In the genomic region with DNA sequence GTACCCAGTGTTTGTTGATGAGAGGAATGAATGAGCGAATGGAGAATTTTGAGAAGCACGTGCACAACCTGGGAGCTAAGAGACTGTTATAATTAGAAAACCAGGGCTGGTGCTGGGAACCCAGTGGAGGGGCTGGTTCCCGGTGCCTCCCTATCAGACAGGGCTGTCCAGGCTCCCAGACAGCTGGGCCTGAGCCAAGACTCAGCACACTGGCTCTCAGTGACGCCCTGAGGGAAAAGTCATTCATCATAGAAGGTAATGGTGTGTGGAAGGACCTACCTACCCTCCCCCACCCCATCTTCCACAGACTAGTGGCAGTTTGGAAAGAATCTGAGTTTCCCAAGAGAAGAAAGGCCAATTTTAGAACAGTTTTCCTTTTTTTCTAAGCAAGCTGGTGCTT, we compare ENCODE assay signal across 19 cellular contexts. TPM values are rescaled to one million over a fixed set of nuclear protein-coding genes. Genes with fewer than 3 reads are reported as not detected.
DNase-seq lines count a peak whose midpoint lies in the region; ATAC-seq and TF ChIP-seq lines count a peak whose summit lies in the region.
"Had no signal": no experiment of that assay in that cellular context is flagged by ENCODE, and none has a peak within 500 bp of the region (broad histone marks: within the 10 kb centered on the region; RNA-seq: fewer than 3 reads in every experiment).

No MANE protein-coding gene starts in this region.

- peak; percentile 78 for DNase-seq in M059J (ENCODE audit: low read depth)
- DNase-seq in NCI-H69 (lab: John Stamatoyannopoulos, UW): peak; percentile 99
- peak; percentile 83 for DNase-seq in left cardiac atrium
- DNase-seq in T-helper 1 cell: no peak
- DNase-seq in CD8-positive, alpha-beta T cell: no peak
- DNase-seq in HuH-7 (ENCODE audit: low spot score): no peak
- DNase-seq in NAMALWA (ENCODE audit: low spot score): no peak
- DNase-seq: activated CD8-positive, alpha-beta memory T cell treated with anti-CD3 and anti-CD28 coated beads, Interleukin-2, amount 10 ng/mL, durations not matched to agents 7 days and 5 days; activated gamma-delta T cell treated with Interleukin-2 at 50 U/mL for 16 hours; C1 segment of cervical spinal cord; GDM1; immature natural killer cell; NCI-H446; ovary; stimulated activated CD4-positive, alpha-beta T cell treated with anti-CD3 and anti-CD28 coated beads, Interleukin-15, amount 100 ng/mL, for 24 hours had no signal

- intact Hi-C loops in left cardiac atrium (cut with DNase I): no loop called here
- intact Hi-C loops in CD8-positive, alpha-beta T cell (cut with DNase I, micrococcal nuclease): no loop called here

- H3K27ac ChIP-seq in stomach smooth muscle (ENCODE audit: low read length): peak overlapping the region; percentile 37
- H3K27ac ChIP-seq in CD8-positive, alpha-beta T cell (ENCODE audit: low read depth, low read length): no peak overlapping the region
- H3K27ac ChIP-seq: ovary had no signal

- H3K36me3 Mint-ChIP-seq in CD8-positive, alpha-beta T cell: no peaks in the 10 kb centered on the region
- H3K36me3 Mint-ChIP-seq: activated CD8-positive, alpha-beta memory T cell treated with anti-CD3 and anti-CD28 coated beads, Interleukin-2, amount 10 ng/mL, durations not matched to agents 7 days and 5 days; immature natural killer cell had no signal

- no peaks in the 10 kb centered on the region for H3K27me3 ChIP-seq in stomach smooth muscle (ENCODE audit: control insufficient read depth in 1 of 2, insufficient read depth in 2 of 2, low read length in 2 of 2)
- no peaks in the 10 kb centered on the region for H3K27me3 ChIP-seq in CD8-positive, alpha-beta T cell (ENCODE audit: insufficient read depth, low read length)
- H3K27me3 ChIP-seq: ovary had no signal

- H3K4me3 Mint-ChIP-seq in CD8-positive, alpha-beta T cell: no peak overlapping the region
- H3K4me3 Mint-ChIP-seq: activated CD8-positive, alpha-beta memory T cell treated with anti-CD3 and anti-CD28 coated beads, Interleukin-2, amount 10 ng/mL, durations not matched to agents 7 days and 5 days; immature natural killer cell had no signal

- H3K27me3 Mint-ChIP-seq in CD8-positive, alpha-beta T cell (ENCODE audit: low read depth): no peaks in the 10 kb centered on the region

- H3K4me1 ChIP-seq in stomach smooth muscle (ENCODE audit: control insufficient read depth, insufficient read depth, low read length): peaks cover 21% of the 10 kb centered on the region
- no peaks in the 10 kb centered on the region for H3K4me1 ChIP-seq in CD8-positive, alpha-beta T cell (ENCODE audit: insufficient read depth, low read length)

- CTCF ChIA-PET in CD8-positive, alpha-beta T cell (lab: Charles Lee): no interaction called here

- no peak overlapping the region for H3K9ac ChIP-seq in stomach smooth muscle (ENCODE audit: low read length in 2 of 2)

- peak; percentile 88 to 94 for ATAC-seq in left cardiac atrium
- ATAC-seq in CD8-positive, alpha-beta T cell: no peak
- ATAC-seq: activated CD8-positive, alpha-beta memory T cell treated with anti-CD3 and anti-CD28 coated beads, Interleukin-2, amount 10 ng/mL, durations not matched to agents 7 days and 5 days had no signal

- no peaks in the 10 kb centered on the region for H3K4me1 Mint-ChIP-seq in CD8-positive, alpha-beta T cell (ENCODE audit: low read depth)
- H3K4me1 Mint-ChIP-seq: activated CD8-positive, alpha-beta memory T cell treated with anti-CD3 and anti-CD28 coated beads, Interleukin-2, amount 10 ng/mL, durations not matched to agents 7 days and 5 days; immature natural killer cell had no signal

- no peak overlapping the region for H3K27ac Mint-ChIP-seq in CD8-positive, alpha-beta T cell
- H3K27ac Mint-ChIP-seq: activated CD8-positive, alpha-beta memory T cell treated with anti-CD3 and anti-CD28 coated beads, Interleukin-2, amount 10 ng/mL, durations not matched to agents 7 days and 5 days; immature natural killer cell had no signal

- H3K4me3 ChIP-seq in stomach smooth muscle (ENCODE audit: low read length in 2 of 2): peak overlapping the region in 1 of 2 donors; percentile 8
- H3K4me3 ChIP-seq in CD8-positive, alpha-beta T cell (ENCODE audit: low read depth, low read length): no peak overlapping the region
- H3K4me3 ChIP-seq: ovary had no signal

- no peaks in the 10 kb centered on the region for H3K9me3 Mint-ChIP-seq in CD8-positive, alpha-beta T cell
- H3K9me3 Mint-ChIP-seq: immature natural killer cell had no signal

- no peaks in the 10 kb centered on the region for H3K36me3 ChIP-seq in stomach smooth muscle (ENCODE audit: control insufficient read depth in 2 of 2, insufficient read depth in 2 of 2, low read length in 2 of 2)
- no peaks in the 10 kb centered on the region for H3K36me3 ChIP-seq in CD8-positive, alpha-beta T cell (ENCODE audit: insufficient read depth, low read length)
- H3K36me3 ChIP-seq: ovary had no signal

- TF ChIP-seq CTCF in CD8-positive, alpha-beta T cell (IDR thresholded peaks at IDR 0.05): no peak

- H3K9me3 ChIP-seq in stomach smooth muscle (ENCODE audit: control insufficient read depth in 2 of 2, low read length in 2 of 2): no peaks in the 10 kb centered on the region
- H3K9me3 ChIP-seq in CD8-positive, alpha-beta T cell (ENCODE audit: low read length): no peaks in the 10 kb centered on the region
- H3K9me3 ChIP-seq: ovary had no signal

- POLR2A ChIA-PET in CD8-positive, alpha-beta T cell (lab: Charles Lee): no interaction called here

RNA-seq across cellular contexts. Expression of a gene that starts 34.7 kb away (rescaled TPM):
- total RNA-seq in M059J (2014; rRNA removed; shearing (Covaris generic)): not detected in 2 replicates
- total RNA-seq in left cardiac atrium: 10 to 100 TPM; 70.3 to 94.8 TPM
- total RNA-seq in CD8-positive, alpha-beta T cell: not detected
- total RNA-seq: activated CD8-positive, alpha-beta memory T cell treated with anti-CD3 and anti-CD28 coated beads, Interleukin-2, amount 10 ng/mL, durations not matched to agents 7 days and 5 days; bronchial epithelial cell; fibroblast of villous mesenchyme; LHCN-M2 had no signal

Comparison
In these comparisons a context has a peak if more than half of its experiments do, and no peak if none do; other contexts are left out.
1. DNase-seq: peak in M059J (single experiment), NCI-H69 (single experiment) and left cardiac atrium (single experiment); none in T-helper 1 cell (0 of 5), CD8-positive, alpha-beta T cell (0 of 7), HuH-7 (single experiment) and NAMALWA (single experiment).
2. RNA of a gene that starts 34.7 kb away (total RNA-seq): 70.3 to 94.8 TPM in left cardiac atrium; not detected in CD8-positive, alpha-beta T cell and not detected in M059J; every median in the first group is over 10 times any median in the second.